Comparison of ENCODE assay signal across 9 cellular contexts in genomic region chr5:54703091-54703490, GRCh38.
DNase-seq lines count a peak whose midpoint lies in the region; FAIRE-seq and TF ChIP-seq lines count a peak whose summit lies in the region.
"Had no signal": no experiment of that assay in that cellular context is flagged by ENCODE, and none has a peak within 500 bp of the region (broad histone marks: within the 10 kb centered on the region; RNA-seq: fewer than 3 reads in every experiment).

No MANE protein-coding gene starts in this region.

- H3K36me3 ChIP-seq in GM23248 (ENCODE audit: low read depth) (no peaks in the 10 kb centered on the region), left ventricle myocardium inferior (no peaks in the 10 kb centered on the region), skeletal muscle satellite cell (ENCODE audit: insufficient read depth, low read length) (no peaks in the 10 kb centered on the region)

- TF ChIP-seq CTCF in astrocyte of the spinal cord (IDR thresholded peaks at IDR 0.05; ENCODE audit: low read depth, low read length) (no peak), left ventricle myocardium inferior (IDR thresholded peaks at IDR 0.05; ENCODE audit: borderline replicate concordance) (no peak)

- H3K4me3 ChIP-seq in GM23248 (peak overlapping the region; percentile 40), astrocyte of the spinal cord (ENCODE audit: low read depth, low read length) (no peak overlapping the region), left ventricle myocardium inferior (no peak overlapping the region), skeletal muscle satellite cell (ENCODE audit: low read length) (no peak overlapping the region)

- peak overlapping the region; percentile 54; the same call in 1 of the 2 replicates for H2AFZ ChIP-seq in GM23248

- no peak overlapping the region for H3K4me3 Mint-ChIP-seq in activated T-cell treated with anti-CD3 and anti-CD28 coated beads, Interleukin-2, amount 50 U/mL, for 24 hours

- no peaks in the 10 kb centered on the region for H4K20me1 ChIP-seq in GM23248 (ENCODE audit: insufficient read depth)

- H3K27me3 Mint-ChIP-seq in activated T-cell treated with anti-CD3 and anti-CD28 coated beads, Interleukin-2, amount 50 U/mL, for 24 hours = no peaks in the 10 kb centered on the region

- intact Hi-C loops in left ventricle myocardium inferior (cut with micrococcal nuclease) = no loop called here

- H3K9me3 ChIP-seq in GM23248 (ENCODE audit: low read depth) = no peaks in the 10 kb centered on the region
- H3K9me3 ChIP-seq in left ventricle myocardium inferior (replicated peaks) = no peaks in the 10 kb centered on the region
- H3K9me3 ChIP-seq in skeletal muscle satellite cell (replicated peaks; ENCODE audit: low read length) = no peaks in the 10 kb centered on the region

- peaks cover 47% of the 10 kb centered on the region for H3F3A ChIP-seq in GM23248 (ENCODE audit: insufficient read depth)

- H3K9me2 ChIP-seq in GM23248 (ENCODE audit: insufficient read depth) = no peaks in the 10 kb centered on the region

- H3K79me2 ChIP-seq in GM23248 (ENCODE audit: insufficient read depth) = no peaks in the 10 kb centered on the region

- in situ Hi-C loops in GM23248 (cut with MboI) (no loop called here), astrocyte of the spinal cord (cut with HindIII; ENCODE audit: low sequenced_read_pairs) (no loop called here)

- FAIRE-seq in GM19239 (lab: Jason Lieb, UNC) = no peak

- H3K27ac Mint-ChIP-seq in activated T-cell treated with anti-CD3 and anti-CD28 coated beads, Interleukin-2, amount 50 U/mL, for 24 hours = no peak overlapping the region

- no peaks in the 10 kb centered on the region for H3K9me3 Mint-ChIP-seq in activated T-cell treated with anti-CD3 and anti-CD28 coated beads, Interleukin-2, amount 50 U/mL, for 24 hours

- peak overlapping the region; percentile 31 for H3K9ac ChIP-seq in GM23248
- peak overlapping the region; percentile 31 for H3K9ac ChIP-seq in skeletal muscle satellite cell (ENCODE audit: low read depth, low read length)

- H3K4me1 Mint-ChIP-seq in activated T-cell treated with anti-CD3 and anti-CD28 coated beads, Interleukin-2, amount 50 U/mL, for 24 hours (ENCODE audit: low read depth) = peaks cover 3% of the 10 kb centered on the region

- H3K27ac ChIP-seq in GM23248 (peak overlapping the region; percentile 67), left ventricle myocardium inferior (replicated peaks) (peak overlapping the region; percentile 60)

- H3K27me3 ChIP-seq in GM23248 (replicated peaks; ENCODE audit: insufficient read depth) = no peaks in the 10 kb centered on the region
- no peaks in the 10 kb centered on the region for H3K27me3 ChIP-seq in left ventricle myocardium inferior (ENCODE audit: low read depth)
- H3K27me3 ChIP-seq in skeletal muscle satellite cell (ENCODE audit: control insufficient read depth, insufficient read depth, low read length) = no peaks in the 10 kb centered on the region

- DNase-seq in GM23248 = peak; percentile 96
- peak; percentile 87 for DNase-seq in astrocyte of the spinal cord (ENCODE audit: low read depth, low spot score)
- peak; percentile 38 for DNase-seq in left ventricle myocardium inferior
- no peak for DNase-seq in activated T-cell treated with anti-CD3 and anti-CD28 coated beads, Interleukin-2, amount 50 U/mL, for 24 hours
- no peak for DNase-seq in NCI-H1417 treated with DMSO at 0.1 percent for 48 hours (lab: John Stamatoyannopoulos, UW)
- DNase-seq in activated naive CD4-positive, alpha-beta T cell treated with Interleukin-2 at 50 U/mL for 16 hours = no peak
- no peak for DNase-seq in GM19239 (ENCODE audit: insufficient read length, low spot score)
- DNase-seq: T-helper 1 cell had no signal

- peaks cover 42% of the 10 kb centered on the region for H3K4me1 ChIP-seq in GM23248 (ENCODE audit: insufficient read depth)
- H3K4me1 ChIP-seq in left ventricle myocardium inferior = peaks cover 58% of the 10 kb centered on the region
- peaks cover 35% of the 10 kb centered on the region for H3K4me1 ChIP-seq in skeletal muscle satellite cell (ENCODE audit: control insufficient read depth, insufficient read depth, low read length)

- 3 to 7% methylated on average over 2 of the region's 2 CpGs for WGBS in GM23248 (ENCODE audit: low coverage in 1 of 2, low lambda C conversion rate in 2 of 2, missing lambda C conversion rate in 2 of 2), 2 experiments

- peak overlapping the region; percentile 66 for H3K4me2 ChIP-seq in GM23248 (ENCODE audit: unreplicated experiment)
- peak overlapping the region; percentile 26 for H3K4me2 ChIP-seq in skeletal muscle satellite cell (ENCODE audit: low read length)

- no peaks in the 10 kb centered on the region for H3K36me3 Mint-ChIP-seq in activated T-cell treated with anti-CD3 and anti-CD28 coated beads, Interleukin-2, amount 50 U/mL, for 24 hours (ENCODE audit: low read depth)

Comparison
In these comparisons a context has a peak if more than half of its experiments do, and no peak if none do; other contexts are left out.
1. DNase-seq: peak in GM23248 (single experiment), astrocyte of the spinal cord (single experiment) and left ventricle myocardium inferior (single experiment); none in activated T-cell treated with anti-CD3 and anti-CD28 coated beads, Interleukin-2, amount 50 U/mL, for 24 hours (single experiment), NCI-H1417 treated with DMSO at 0.1 percent for 48 hours (single experiment), activated naive CD4-positive, alpha-beta T cell treated with Interleukin-2 at 50 U/mL for 16 hours (single experiment) and GM19239 (single experiment).